8 cellular contexts compared by ENCODE assay signal in the genomic region with DNA sequence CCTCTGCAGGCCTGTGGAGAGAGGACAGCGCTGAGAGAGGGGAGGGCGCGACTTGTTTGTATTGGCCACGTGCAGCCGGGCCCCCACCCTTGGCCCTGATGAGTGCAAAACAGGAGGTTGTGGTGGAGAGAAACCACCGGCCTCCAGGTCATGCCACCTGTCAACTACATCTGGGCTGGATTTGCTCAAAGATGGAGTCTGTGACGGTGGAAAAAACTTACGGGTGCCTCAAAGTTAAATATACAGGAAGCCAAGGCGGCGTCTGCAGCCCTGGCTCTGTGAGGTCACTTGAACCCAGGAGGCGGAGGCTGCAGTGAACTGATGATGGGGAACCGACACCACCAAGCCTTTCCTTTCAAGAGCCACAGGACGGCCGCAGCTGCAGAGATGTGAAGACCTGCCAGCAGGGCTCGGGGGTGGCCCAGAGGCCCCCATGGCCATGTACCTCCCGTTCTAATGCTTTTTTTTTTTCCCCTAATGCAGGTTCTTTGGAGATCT. TPM values are rescaled to one million over a fixed set of nuclear protein-coding genes. Genes with fewer than 3 reads are reported as not detected.
DNase-seq lines count a peak whose midpoint lies in the region; ATAC-seq and TF ChIP-seq lines count a peak whose summit lies in the region.

No MANE protein-coding gene starts in this region.

- in situ Hi-C loops in gastrocnemius medialis (cut with MboI; ENCODE audit: low sequenced_read_pairs in 4 of 4) = no loop called here

- no peaks in the 10 kb centered on the region for H3K27me3 ChIP-seq in BLaER1
- no peaks in the 10 kb centered on the region for H3K27me3 ChIP-seq in gastrocnemius medialis
- H3K27me3 ChIP-seq in breast epithelium = no peaks in the 10 kb centered on the region
- H3K27me3 ChIP-seq in MM.1S (replicated peaks; ENCODE audit: insufficient read depth, low read length) = no peaks in the 10 kb centered on the region

- no peaks in the 10 kb centered on the region for H3K9me3 Mint-ChIP-seq in activated naive CD4-positive, alpha-beta T cell treated with anti-CD3 and anti-CD28 coated beads, Interleukin-2, amount 50 U/mL, for 72 hours

- H3K27ac Mint-ChIP-seq in activated naive CD4-positive, alpha-beta T cell treated with anti-CD3 and anti-CD28 coated beads, Interleukin-2, amount 50 U/mL, for 72 hours = peak overlapping the region in 1 of 2 donors; percentile 44

- H3K9me3 ChIP-seq in BLaER1 = no peaks in the 10 kb centered on the region
- H3K9me3 ChIP-seq in gastrocnemius medialis = no peaks in the 10 kb centered on the region
- no peaks in the 10 kb centered on the region for H3K9me3 ChIP-seq in breast epithelium
- no peaks in the 10 kb centered on the region for H3K9me3 ChIP-seq in MM.1S (replicated peaks; ENCODE audit: insufficient read depth, low read length)

- H4K20me1 ChIP-seq in BLaER1 = peaks cover 50% of the 10 kb centered on the region
- no peaks in the 10 kb centered on the region for H4K20me1 ChIP-seq in MM.1S (ENCODE audit: insufficient read depth, low read length)

- TF ChIP-seq POLR2A in gastrocnemius medialis (IDR thresholded peaks at IDR 0.05) = no peak
- no peak for TF ChIP-seq POLR2A in breast epithelium (IDR thresholded peaks at IDR 0.05)

- H3K27ac ChIP-seq in BLaER1 (peak overlapping the region; percentile 78), gastrocnemius medialis (no peak overlapping the region), breast epithelium (no peak overlapping the region), MM.1S (ENCODE audit: low read length) (no peak overlapping the region)

- peaks cover 15% of the 10 kb centered on the region; the same call in 1 of the 2 replicates for H3K36me3 ChIP-seq in BLaER1
- H3K36me3 ChIP-seq in gastrocnemius medialis = no peaks in the 10 kb centered on the region
- H3K36me3 ChIP-seq in breast epithelium = no peaks in the 10 kb centered on the region
- no peaks in the 10 kb centered on the region for H3K36me3 ChIP-seq in MM.1S (replicated peaks; ENCODE audit: insufficient read depth, low read length)

- H3K79me2 ChIP-seq in MM.1S (ENCODE audit: low read length) = no peaks in the 10 kb centered on the region

- H3K9me2 ChIP-seq in MM.1S (replicated peaks; ENCODE audit: insufficient read depth, low read length) = no peaks in the 10 kb centered on the region

- ATAC-seq in GM21381 (IDR thresholded peaks at IDR 0.05; ENCODE audit: unreplicated experiment) = peak; percentile 82
- peak; percentile 78 to 80 for ATAC-seq in activated naive CD4-positive, alpha-beta T cell treated with anti-CD3 and anti-CD28 coated beads, Interleukin-2, amount 50 U/mL, for 72 hours
- ATAC-seq in gastrocnemius medialis = no peak

- TF ChIP-seq CTCF in gastrocnemius medialis (IDR thresholded peaks at IDR 0.05 in 4 of 5, conservative IDR thresholded peaks at IDR 0.05 in 1 of 5) = no peak
- TF ChIP-seq CTCF in breast epithelium (IDR thresholded peaks at IDR 0.05) = no peak
- TF ChIP-seq CTCF in MM.1S (IDR thresholded peaks at IDR 0.05; ENCODE audit: low read length) = no peak

- intact Hi-C loops in gastrocnemius medialis (cut with DNase I; ENCODE audit: low total_unique reads) (no loop called here), breast epithelium (cut with DNase I; ENCODE audit: low total_unique reads) (no loop called here)

- H3F3A ChIP-seq in MM.1S (ENCODE audit: insufficient read depth, low read length) = no peaks in the 10 kb centered on the region

- peak overlapping the region; percentile 42; the same call in 1 of the 2 replicates for H3K4me3 ChIP-seq in BLaER1
- H3K4me3 ChIP-seq in gastrocnemius medialis = no peak overlapping the region
- no peak overlapping the region for H3K4me3 ChIP-seq in breast epithelium
- no peak overlapping the region for H3K4me3 ChIP-seq in MM.1S (ENCODE audit: low read length)

- H3K9ac ChIP-seq in BLaER1 = peak overlapping the region; percentile 51; the same call in 1 of the 2 replicates
- H3K9ac ChIP-seq in MM.1S (ENCODE audit: low read length) = no peak overlapping the region

- H3K36me3 Mint-ChIP-seq in activated naive CD4-positive, alpha-beta T cell treated with anti-CD3 and anti-CD28 coated beads, Interleukin-2, amount 50 U/mL, for 72 hours = no peaks in the 10 kb centered on the region

- peaks cover 87% of the 10 kb centered on the region for H3K4me1 ChIP-seq in BLaER1
- no peaks in the 10 kb centered on the region for H3K4me1 ChIP-seq in gastrocnemius medialis
- no peaks in the 10 kb centered on the region for H3K4me1 ChIP-seq in breast epithelium
- no peaks in the 10 kb centered on the region for H3K4me1 ChIP-seq in MM.1S (ENCODE audit: low read length)

- DNase-seq in NAMALWA (ENCODE audit: low spot score) (peak; percentile 96), gastrocnemius medialis (no peak), breast epithelium (ENCODE audit: low spot score in 2 of 2) (no peak), DMS79 (lab: John Stamatoyannopoulos, UW) (no peak), MM.1S (no peak)
- no peak for DNase-seq in activated naive CD4-positive, alpha-beta T cell treated with anti-CD3 and anti-CD28 coated beads, Interleukin-2, amount 50 U/mL, for 72 hours (ENCODE audit: low spot score in 2 of 2)

- H3K4me2 ChIP-seq in BLaER1 (peak overlapping the region; percentile 91), MM.1S (ENCODE audit: low read depth, low read length) (no peak overlapping the region)

- H2AFZ ChIP-seq in MM.1S (ENCODE audit: low read length) = no peak overlapping the region

RNA-seq across cellular contexts. Expression of a gene that starts 15.6 kb away (rescaled TPM):
- 1 to 10 TPM in 1 of 2 donors, under 1 TPM in 1; 0.46 to 1.4 TPM for total RNA-seq in activated naive CD4-positive, alpha-beta T cell treated with anti-CD3 and anti-CD28 coated beads, Interleukin-2, amount 50 U/mL, for 72 hours
- 1 to 10 TPM in 1 of 4 donors, not detected in 3; 1.3 TPM for total RNA-seq in gastrocnemius medialis
- 1 to 10 TPM in 2 of 3 donors, under 1 TPM in 1; 0.80 to 7.2 (median 6.7) TPM for total RNA-seq in breast epithelium

RNA-seq across cellular contexts. Expression of a gene that starts 46.5 kb away (rescaled TPM):
- total RNA-seq in activated naive CD4-positive, alpha-beta T cell treated with anti-CD3 and anti-CD28 coated beads, Interleukin-2, amount 50 U/mL, for 72 hours = 10 to 100 TPM; 42.3 to 73.6 TPM
- 1 to 10 TPM in 2 of 4 donors, under 1 TPM in 1, not detected in 1; 0.33 to 1.6 (median 1.6) TPM for total RNA-seq in gastrocnemius medialis
- 1 to 10 TPM in 2 of 3 donors, under 1 TPM in 1; 0.66 to 3.1 (median 1.1) TPM for total RNA-seq in breast epithelium

Comparison
In these comparisons a context has a peak if more than half of its experiments do, and no peak if none do; other contexts are left out.
1. ATAC-seq: peak in GM21381 (single experiment) and activated naive CD4-positive, alpha-beta T cell treated with anti-CD3 and anti-CD28 coated beads, Interleukin-2, amount 50 U/mL, for 72 hours (2 of 2); none in gastrocnemius medialis (0 of 2).
2. RNA of a gene that starts 46.5 kb away (total RNA-seq): 42.3 to 73.6 TPM in activated naive CD4-positive, alpha-beta T cell treated with anti-CD3 and anti-CD28 coated beads, Interleukin-2, amount 50 U/mL, for 72 hours; 0.33 to 1.6 TPM in gastrocnemius medialis and 0.66 to 3.1 TPM in breast epithelium; every median in the first group is over 10 times any median in the second.